ENCODE assay signal across 23 cellular contexts in the genomic region with DNA sequence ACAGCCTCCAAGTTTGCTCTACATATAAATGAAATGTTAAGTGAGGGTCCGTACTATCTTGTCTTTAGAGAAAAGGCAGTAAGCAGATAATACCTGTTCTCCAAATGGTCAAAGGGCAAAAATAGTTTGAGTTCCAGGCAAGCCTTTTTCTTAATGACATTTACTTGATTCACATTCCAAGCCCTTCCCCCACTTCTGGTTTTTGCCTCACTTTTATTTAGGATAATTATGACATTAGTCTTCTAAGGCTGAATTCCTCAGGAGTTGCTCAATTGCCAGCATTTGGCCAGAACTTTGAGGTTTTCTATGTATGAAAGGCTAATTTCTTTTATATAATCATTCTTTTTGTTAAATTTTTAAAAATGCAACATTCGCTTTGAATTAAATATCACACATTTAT.
DNase-seq lines count a peak whose midpoint lies in the region; ATAC-seq, FAIRE-seq and TF ChIP-seq lines count a peak whose summit lies in the region.
"Had no signal": no experiment of that assay in that cellular context is flagged by ENCODE, and none has a peak within 500 bp of the region (broad histone marks: within the 10 kb centered on the region; RNA-seq: fewer than 3 reads in every experiment).

No MANE protein-coding gene starts in this region.

- H3K4me2 ChIP-seq in H1 (ENCODE audit: insufficient read depth in 1 of 2, low read depth in 2 of 2, low read length in 2 of 2) (peak overlapping the region in 1 of 2 experiments; percentile 1; a peak in 1 of 4 replicates), mesendoderm (ENCODE audit: low read length) (no peak overlapping the region)

- H2BK5ac ChIP-seq in H1 (ENCODE audit: low read depth, low read length), result no peak overlapping the region
- H2BK5ac ChIP-seq in mesendoderm (ENCODE audit: low read length), result no peak overlapping the region

- H3K14ac ChIP-seq in H1 (ENCODE audit: insufficient read length), result no peak overlapping the region

- no peak overlapping the region for H2BK120ac ChIP-seq in H1 (replicated peaks; ENCODE audit: low read depth, low read length)
- H2BK120ac ChIP-seq in mesendoderm (ENCODE audit: low read depth, low read length), result no peak overlapping the region

- CTCF ChIA-PET in Calu3 (lab: Charles Lee) (no interaction called here), H1 (lab: Charles Lee; ENCODE audit: partially characterized antibody) (no interaction called here)

- H3K56ac ChIP-seq in H1 (replicated peaks; ENCODE audit: insufficient read length, low read depth, low read length) (no peak overlapping the region), mesendoderm (ENCODE audit: low read length) (no peak overlapping the region)

- DNase-seq in Calu3 (no peak), NCI-H226 (peak; percentile 11), H1 (ENCODE audit: low read depth in 1 of 2, low spot score in 2 of 2) (no peak), mesendoderm (peak; percentile 42), NOMO-1 (lab: John Stamatoyannopoulos, UW; ENCODE audit: unreplicated experiment in 2 of 2) (no peak), type B pancreatic cell (ENCODE audit: extremely low spot score, unreplicated experiment) (no peak)
- no peak for DNase-seq in stimulated activated CD4-positive, alpha-beta T cell treated with anti-CD3 and anti-CD28 coated beads, Interleukin-1b, Interleukin-23, amount 100 ng/mL, for 48 hours
- DNase-seq: activated CD4-positive, alpha-beta T cell treated with anti-CD3 and anti-CD28 coated beads for 48 hours; lower lobe of right lung; MV-4-11; NCI-H2029 treated with DMSO at 0.1 percent for 48 hours; pancreas; stimulated activated CD4-positive, alpha-beta T cell treated with anti-CD3 and anti-CD28 coated beads, Interleukin-2, amount 100 ng/mL, for 24 hours; stimulated activated naive CD4-positive, alpha-beta T cell treated with Interleukin-2 at 50 U/mL for 16 hours; thyroid gland had no signal

- H3K18ac ChIP-seq in H1 (ENCODE audit: extremely low read depth, low read length) (no peak overlapping the region), mesendoderm (ENCODE audit: low read length) (no peak overlapping the region)

- H3K27me3 ChIP-seq in H1 (replicated peaks in 1 of 4; ENCODE audit: control insufficient read depth in 3 of 4, extremely low read depth in 1 of 4, insufficient read depth in 3 of 4, low read length in 3 of 4) (no peaks in the 10 kb centered on the region), mesendoderm (ENCODE audit: insufficient read depth, low read length, poor library complexity) (no peaks in the 10 kb centered on the region)
- H3K27me3 ChIP-seq: pancreas, thyroid gland had no signal

- H3K9me3 Mint-ChIP-seq in Calu3 (ENCODE audit: low read depth, unreplicated experiment) (peaks cover 3% of the 10 kb centered on the region), type B pancreatic cell (no peaks in the 10 kb centered on the region)
- H3K9me3 Mint-ChIP-seq: activated T-helper 2 cell treated with anti-CD3 and anti-CD28 coated beads, Interferon-gamma antibody, Interleukin-2, Interleukin-4, amounts not matched to agents 10 μg/mL and 5 μg/mL and 100 μg/mL, durations not matched to agents 14 hours and 24 hours and 36 hours; central memory CD8-positive, alpha-beta T cell had no signal

- H3K36me3 ChIP-seq in H1 (ENCODE audit: control insufficient read depth in 2 of 4, insufficient read depth in 4 of 4, low read length in 3 of 4), result no peaks in the 10 kb centered on the region
- no peaks in the 10 kb centered on the region for H3K36me3 ChIP-seq in mesendoderm (ENCODE audit: control insufficient read depth, insufficient read depth, low read length)
- H3K36me3 ChIP-seq: lower lobe of right lung, pancreas, thyroid gland had no signal

- H2BK15ac ChIP-seq in H1 (ENCODE audit: low read length) (no peak overlapping the region), mesendoderm (replicated peaks; ENCODE audit: low read depth) (no peak overlapping the region)

- H3K36me3 Mint-ChIP-seq in Calu3 (ENCODE audit: insufficient read depth, unreplicated experiment) (peaks cover 6% of the 10 kb centered on the region), type B pancreatic cell (peaks cover 4% of the 10 kb centered on the region)

- H3K4me3 Mint-ChIP-seq in Calu3 (ENCODE audit: low read depth, unreplicated experiment) (no peak overlapping the region), type B pancreatic cell (no peak overlapping the region)
- H3K4me3 Mint-ChIP-seq: B cell; central memory CD8-positive, alpha-beta T cell had no signal

- H4K20me1 ChIP-seq in H1 (replicated peaks in 1 of 2; ENCODE audit: control insufficient read depth in 1 of 2, insufficient read depth in 2 of 2, low read length in 2 of 2), result no peaks in the 10 kb centered on the region

- H3K23ac ChIP-seq in H1 (ENCODE audit: insufficient read length), result no peak overlapping the region
- no peak overlapping the region for H3K23ac ChIP-seq in mesendoderm (ENCODE audit: low read length)

- no peaks in the 10 kb centered on the region for H3K27me3 Mint-ChIP-seq in Calu3 (ENCODE audit: unreplicated experiment)
- no peaks in the 10 kb centered on the region for H3K27me3 Mint-ChIP-seq in type B pancreatic cell
- H3K27me3 Mint-ChIP-seq: B cell; central memory CD8-positive, alpha-beta T cell had no signal

- H3K79me2 ChIP-seq in H1 (ENCODE audit: control insufficient read depth in 1 of 2, insufficient read depth in 2 of 2, low read length in 2 of 2), result no peaks in the 10 kb centered on the region
- H3K79me2 ChIP-seq in mesendoderm (ENCODE audit: control insufficient read depth, insufficient read depth, low read length), result no peaks in the 10 kb centered on the region

- H4K5ac ChIP-seq in H1 (ENCODE audit: insufficient read length, low read depth, low read length), result no peak overlapping the region
- no peak overlapping the region for H4K5ac ChIP-seq in mesendoderm (ENCODE audit: low read length)

- H2AK5ac ChIP-seq in H1 (ENCODE audit: low read depth, low read length) (no peak overlapping the region), mesendoderm (ENCODE audit: low read length) (no peak overlapping the region)

- H2BK12ac ChIP-seq in H1 (ENCODE audit: low read depth, low read length), result no peak overlapping the region

- H2AFZ ChIP-seq in H1 (ENCODE audit: low read length), result no peak overlapping the region

- TF ChIP-seq CTCF in Calu3 (IDR thresholded peaks at IDR 0.05; ENCODE audit: unreplicated experiment) (no peak), H1 (IDR thresholded peaks at IDR 0.05; ENCODE audit: control extremely low read depth in 1 of 3, insufficient read depth in 1 of 3, low read depth in 1 of 3, low read length in 3 of 3) (no peak), type B pancreatic cell (conservative IDR thresholded peaks at IDR 0.05) (no peak)

- intact Hi-C loops in Calu3 (cut with micrococcal nuclease; ENCODE audit: unreplicated experiment), result no loop called here

- no peak overlapping the region for H4K8ac ChIP-seq in H1 (ENCODE audit: extremely low read depth, insufficient read depth, low read length)
- no peak overlapping the region for H4K8ac ChIP-seq in mesendoderm (ENCODE audit: low read depth, low read length)

- peaks cover 2 to 9% (median 3%) of the 10 kb centered on the region in 4 experiments; a peak in 4 of 7 replicates for H3K4me1 ChIP-seq in H1 (replicated peaks in 1 of 4; ENCODE audit: control insufficient read depth in 3 of 4, insufficient read depth in 4 of 4, low read length in 3 of 4)
- peaks cover 10% of the 10 kb centered on the region for H3K4me1 ChIP-seq in mesendoderm (ENCODE audit: control insufficient read depth, low read depth, low read length)
- H3K4me1 ChIP-seq: lower lobe of right lung, pancreas, thyroid gland had no signal

- H3K9me3 ChIP-seq in H1 (ENCODE audit: insufficient read depth in 2 of 2, low read depth in 1 of 2, low read length in 1 of 2), result no peaks in the 10 kb centered on the region
- H3K9me3 ChIP-seq: lower lobe of right lung, pancreas, thyroid gland had no signal

- H3K4ac ChIP-seq in H1 (replicated peaks; ENCODE audit: insufficient read length, low read depth, low read length), result no peak overlapping the region
- no peak overlapping the region for H3K4ac ChIP-seq in mesendoderm (ENCODE audit: low read depth, low read length)

- peak overlapping the region in 1 of 4 experiments; percentile 8; a peak in 1 of 7 replicates for H3K9ac ChIP-seq in H1 (replicated peaks in 1 of 4; ENCODE audit: extremely low read depth in 1 of 4, low read depth in 3 of 4, low read length in 3 of 4)
- no peak overlapping the region for H3K9ac ChIP-seq in mesendoderm (ENCODE audit: low read length)

- H3K4me3 ChIP-seq in H1 (ENCODE audit: extremely low read depth in 1 of 4, insufficient read depth in 2 of 4, low read depth in 3 of 4, low read length in 4 of 4) (no peak overlapping the region), mesendoderm (ENCODE audit: low read length) (no peak overlapping the region)
- H3K4me3 ChIP-seq: lower lobe of right lung, pancreas, thyroid gland had no signal

- WGBS in H1 (ENCODE audit: extremely low coverage in 1 of 2, insufficient coverage in 1 of 2, insufficient read length in 1 of 2, insufficient replicate concordance in 2 of 2, low coverage in 1 of 2, low lambda C conversion rate in 2 of 2, missing lambda C conversion rate in 1 of 2), 2 experiments, result 81% methylated on average over 2 of the region's 2 CpGs; no CpG with 5 or more reads in 1 of the 2 experiments
- no CpG with 5 or more reads among the region's 2 CpGs for WGBS in mesendoderm (ENCODE audit: extremely low coverage, insufficient coverage, low lambda C conversion rate)

- no peak for ATAC-seq in HG03571 (IDR thresholded peaks at IDR 0.05; ENCODE audit: unreplicated experiment)
- ATAC-seq: HCT116, lower lobe of right lung, pancreas, sciatic nerve had no signal

- H4K91ac ChIP-seq in H1 (replicated peaks; ENCODE audit: insufficient read length, low read length), result no peak overlapping the region

- TF ChIP-seq RAD21 in H1 (IDR thresholded peaks at IDR 0.05 in 1 of 2, conservative IDR thresholded peaks at IDR 0.05 in 1 of 2; ENCODE audit: low read depth in 2 of 2, low read length in 2 of 2), result no peak

- H2BK20ac ChIP-seq in H1 (ENCODE audit: low read length), result no peak overlapping the region

- no peak for TF ChIP-seq POLR2A in H1 (IDR thresholded peaks at IDR 0.05; ENCODE audit: control extremely low read depth in 1 of 2, low read depth in 2 of 2, low read length in 2 of 2)

- H3K27ac Mint-ChIP-seq in Calu3 (ENCODE audit: unreplicated experiment) (no peak overlapping the region), type B pancreatic cell (no peak overlapping the region)
- H3K27ac Mint-ChIP-seq: activated T-helper 2 cell treated with anti-CD3 and anti-CD28 coated beads, Interferon-gamma antibody, Interleukin-2, Interleukin-4, amounts not matched to agents 10 μg/mL and 5 μg/mL and 100 μg/mL, durations not matched to agents 14 hours and 24 hours and 36 hours; B cell had no signal

- no peak for TF ChIP-seq EP300 in H1 (IDR thresholded peaks at IDR 0.05; ENCODE audit: borderline replicate concordance in 1 of 2, low read depth in 2 of 2, low read length in 2 of 2)

- H3K4me1 Mint-ChIP-seq in Calu3 (ENCODE audit: low read depth, unreplicated experiment) (peaks cover 16% of the 10 kb centered on the region), type B pancreatic cell (ENCODE audit: unreplicated experiment) (peaks cover 13% of the 10 kb centered on the region)
- H3K4me1 Mint-ChIP-seq: B cell; central memory CD8-positive, alpha-beta T cell had no signal

- H3K27ac ChIP-seq in H1 (ENCODE audit: low read depth, low read length) (no peak overlapping the region), mesendoderm (ENCODE audit: low read depth, low read length) (no peak overlapping the region)
- H3K27ac ChIP-seq: lower lobe of right lung, pancreas, thyroid gland had no signal

- H3K79me1 ChIP-seq in H1 (ENCODE audit: low read depth, low read length) (no peaks in the 10 kb centered on the region), mesendoderm (ENCODE audit: low read length) (no peaks in the 10 kb centered on the region)

- FAIRE-seq in H1 (lab: Jason Lieb, UNC), result no peak
- FAIRE-seq: islet of Langerhans, pancreas, TTC549 had no signal

- no peaks in the 10 kb centered on the region for H3K23me2 ChIP-seq in H1 (ENCODE audit: low read depth, low read length)

- BruUV-seq in Calu3 (replicated peaks; lab: Mats Ljungman, UMichigan), result TSS peak; percentile 14

- POLR2A ChIA-PET in H1 (lab: Charles Lee; ENCODE audit: partially characterized antibody), result no interaction called here

Comparison
In these comparisons a context has a peak if more than half of its experiments do, and no peak if none do; other contexts are left out.
1. DNase-seq: peak in NCI-H226 (single experiment) and mesendoderm (single experiment); none in Calu3 (single experiment), H1 (0 of 2), NOMO-1 (0 of 2), type B pancreatic cell (single experiment) and stimulated activated CD4-positive, alpha-beta T cell treated with anti-CD3 and anti-CD28 coated beads, Interleukin-1b, Interleukin-23, amount 100 ng/mL, for 48 hours (single experiment).